21 cellular contexts compared by ENCODE assay signal in genomic region chr6:143762126-143762525, GRCh38.
"Had no signal": no experiment of that assay in that cellular context is flagged by ENCODE, and none has a peak within 500 bp of the region (broad histone marks: within the 10 kb centered on the region; RNA-seq: fewer than 3 reads in every experiment).

No MANE protein-coding gene starts in this region.

- ATAC-seq: esophagus mucosa; foreskin keratinocyte; left ventricle myocardium superior; lower lobe of right lung; naive thymus-derived CD8-positive, alpha-beta T cell; pancreas; sciatic nerve had no signal

- DNase-seq: colonic mucosa; effector CD8-positive, alpha-beta T cell; endodermal cell; foreskin keratinocyte; left ventricle myocardium superior; lower lobe of right lung; naive thymus-derived CD8-positive, alpha-beta T cell; occipital lobe; pancreas; retina; stimulated activated CD4-positive, alpha-beta T cell treated with anti-CD3 and anti-CD28 coated beads, Interleukin-12 subunit alpha, Interleukin-12 subunit beta, amount 100 ng/mL, for 4 hours; stimulated activated CD4-positive, alpha-beta T cell treated with anti-CD3 and anti-CD28 coated beads, Interleukin-1b, Interleukin-23, amount 100 ng/mL, for 48 hours; stimulated activated CD4-positive, alpha-beta T cell treated with anti-CD3 and anti-CD28 coated beads, Interleukin-4, amount 100 ng/mL, for 1 hour; stimulated activated CD8-positive, alpha-beta memory T cell treated with anti-CD3 and anti-CD28 coated beads, Interleukin-4, amount 100 ng/mL, for 48 hours; stimulated activated naive CD4-positive, alpha-beta T cell treated with Interleukin-2 at 50 U/mL for 16 hours; stomach; substantia nigra; testis; tibial artery had no signal
